Comparison of ENCODE assay signal across 2 cellular contexts in the genomic region with DNA sequence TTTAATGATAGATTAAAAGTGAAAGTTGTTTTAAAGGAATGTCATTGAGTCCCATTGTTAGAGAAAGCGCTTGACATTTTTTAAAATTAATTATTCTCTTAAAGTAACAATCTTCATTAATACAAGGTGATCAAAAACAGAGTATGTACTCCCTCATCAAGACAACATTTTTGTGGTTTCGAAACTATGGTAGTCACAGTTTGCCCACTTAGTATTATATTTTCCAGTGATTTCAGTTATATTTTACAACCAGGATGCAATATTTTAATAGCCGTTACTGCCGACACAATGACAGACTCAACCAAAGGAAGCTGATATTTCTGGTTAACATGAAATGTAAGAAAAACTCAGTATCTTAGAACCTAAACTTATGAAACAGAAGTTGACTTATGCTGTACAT.
TF ChIP-seq lines count a peak whose summit lies in the region.

No MANE protein-coding gene starts in this region.

TF ChIP-seq in SK-N-SH, 30 proteins besides CTCF, POLR2A, EP300 and RAD21 (continued from another document):
- TF ChIP-seq, protein P1, sequence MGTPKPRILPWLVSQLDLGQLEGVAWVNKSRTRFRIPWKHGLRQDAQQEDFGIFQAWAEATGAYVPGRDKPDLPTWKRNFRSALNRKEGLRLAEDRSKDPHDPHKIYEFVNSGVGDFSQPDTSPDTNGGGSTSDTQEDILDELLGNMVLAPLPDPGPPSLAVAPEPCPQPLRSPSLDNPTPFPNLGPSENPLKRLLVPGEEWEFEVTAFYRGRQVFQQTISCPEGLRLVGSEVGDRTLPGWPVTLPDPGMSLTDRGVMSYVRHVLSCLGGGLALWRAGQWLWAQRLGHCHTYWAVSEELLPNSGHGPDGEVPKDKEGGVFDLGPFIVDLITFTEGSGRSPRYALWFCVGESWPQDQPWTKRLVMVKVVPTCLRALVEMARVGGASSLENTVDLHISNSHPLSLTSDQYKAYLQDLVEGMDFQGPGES (IDR thresholded peaks at IDR 0.05; ENCODE audit: low read depth, low read length) = no peak
- no peak for TF ChIP-seq EZH2phosphoT487 (IDR thresholded peaks at IDR 0.05; ENCODE audit: borderline replicate concordance, low read depth)
- TF ChIP-seq JUND (IDR thresholded peaks at IDR 0.05) = no peak
- no peak for TF ChIP-seq CHD2 (IDR thresholded peaks at IDR 0.05; ENCODE audit: low read length, partially characterized antibody)
- TF ChIP-seq SIN3A (IDR thresholded peaks at IDR 0.05; ENCODE audit: borderline replicate concordance, low read depth, low read length) = no peak
- no peak for TF ChIP-seq POLR2AphosphoS5 (IDR thresholded peaks at IDR 0.05; ENCODE audit: low read depth, low read length)
- TF ChIP-seq, protein P2, sequence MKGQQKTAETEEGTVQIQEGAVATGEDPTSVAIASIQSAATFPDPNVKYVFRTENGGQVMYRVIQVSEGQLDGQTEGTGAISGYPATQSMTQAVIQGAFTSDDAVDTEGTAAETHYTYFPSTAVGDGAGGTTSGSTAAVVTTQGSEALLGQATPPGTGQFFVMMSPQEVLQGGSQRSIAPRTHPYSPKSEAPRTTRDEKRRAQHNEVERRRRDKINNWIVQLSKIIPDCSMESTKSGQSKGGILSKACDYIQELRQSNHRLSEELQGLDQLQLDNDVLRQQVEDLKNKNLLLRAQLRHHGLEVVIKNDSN (IDR thresholded peaks at IDR 0.05; ENCODE audit: borderline replicate concordance, low read depth) = no peak
- TF ChIP-seq YY1 (IDR thresholded peaks at IDR 0.05; ENCODE audit: low read depth) = no peak
- no peak for TF ChIP-seq TAF1 (IDR thresholded peaks at IDR 0.05; ENCODE audit: borderline replicate concordance, low read depth, low read length)
- no peak for TF ChIP-seq MEF2A (IDR thresholded peaks at IDR 0.05; ENCODE audit: borderline replicate concordance, low read depth)
- TF ChIP-seq GATA2 (CRISPR knock-in tag; IDR thresholded peaks at IDR 0.05) = no peak

TF ChIP-seq in SK-N-SH treated with all-trans-retinoic acid at 6 μM for 48 hours, 23 proteins besides CTCF, POLR2A, EP300 and RAD21 (continued from another document):
- TF ChIP-seq, protein P3, sequence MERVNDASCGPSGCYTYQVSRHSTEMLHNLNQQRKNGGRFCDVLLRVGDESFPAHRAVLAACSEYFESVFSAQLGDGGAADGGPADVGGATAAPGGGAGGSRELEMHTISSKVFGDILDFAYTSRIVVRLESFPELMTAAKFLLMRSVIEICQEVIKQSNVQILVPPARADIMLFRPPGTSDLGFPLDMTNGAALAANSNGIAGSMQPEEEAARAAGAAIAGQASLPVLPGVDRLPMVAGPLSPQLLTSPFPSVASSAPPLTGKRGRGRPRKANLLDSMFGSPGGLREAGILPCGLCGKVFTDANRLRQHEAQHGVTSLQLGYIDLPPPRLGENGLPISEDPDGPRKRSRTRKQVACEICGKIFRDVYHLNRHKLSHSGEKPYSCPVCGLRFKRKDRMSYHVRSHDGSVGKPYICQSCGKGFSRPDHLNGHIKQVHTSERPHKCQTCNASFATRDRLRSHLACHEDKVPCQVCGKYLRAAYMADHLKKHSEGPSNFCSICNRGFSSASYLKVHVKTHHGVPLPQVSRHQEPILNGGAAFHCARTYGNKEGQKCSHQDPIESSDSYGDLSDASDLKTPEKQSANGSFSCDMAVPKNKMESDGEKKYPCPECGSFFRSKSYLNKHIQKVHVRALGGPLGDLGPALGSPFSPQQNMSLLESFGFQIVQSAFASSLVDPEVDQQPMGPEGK (CRISPR knock-in tag; IDR thresholded peaks at IDR 0.05; ENCODE audit: borderline replicate concordance) = no peak
- TF ChIP-seq ZFP30 (CRISPR knock-in tag; IDR thresholded peaks at IDR 0.05) (no peak), TOX (CRISPR knock-in tag; IDR thresholded peaks at IDR 0.05; ENCODE audit: borderline replicate concordance) (no peak), OSR1 (CRISPR knock-in tag; IDR thresholded peaks at IDR 0.05) (no peak), SNAI2 (CRISPR knock-in tag; IDR thresholded peaks at IDR 0.05) (no peak), ZC3H10 (CRISPR knock-in tag; IDR thresholded peaks at IDR 0.05) (no peak), ZFP3 (CRISPR knock-in tag; IDR thresholded peaks at IDR 0.05) (no peak), ARNTL (CRISPR knock-in tag; IDR thresholded peaks at IDR 0.05; ENCODE audit: borderline replicate concordance, low read depth) (no peak)
- TF ChIP-seq, protein P4, sequence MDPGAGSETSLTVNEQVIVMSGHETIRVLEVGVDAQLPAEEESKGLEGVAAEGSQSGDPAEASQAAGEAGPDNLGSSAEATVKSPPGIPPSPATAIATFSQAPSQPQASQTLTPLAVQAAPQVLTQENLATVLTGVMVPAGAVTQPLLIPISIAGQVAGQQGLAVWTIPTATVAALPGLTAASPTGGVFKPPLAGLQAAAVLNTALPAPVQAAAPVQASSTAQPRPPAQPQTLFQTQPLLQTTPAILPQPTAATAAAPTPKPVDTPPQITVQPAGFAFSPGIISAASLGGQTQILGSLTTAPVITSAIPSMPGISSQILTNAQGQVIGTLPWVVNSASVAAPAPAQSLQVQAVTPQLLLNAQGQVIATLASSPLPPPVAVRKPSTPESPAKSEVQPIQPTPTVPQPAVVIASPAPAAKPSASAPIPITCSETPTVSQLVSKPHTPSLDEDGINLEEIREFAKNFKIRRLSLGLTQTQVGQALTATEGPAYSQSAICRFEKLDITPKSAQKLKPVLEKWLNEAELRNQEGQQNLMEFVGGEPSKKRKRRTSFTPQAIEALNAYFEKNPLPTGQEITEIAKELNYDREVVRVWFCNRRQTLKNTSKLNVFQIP (CRISPR knock-in tag; IDR thresholded peaks at IDR 0.05; ENCODE audit: borderline replicate concordance, low read depth) = no peak
